Comparison of ENCODE assay signal across 16 cellular contexts in genomic region chr14:58566979-58567378, GRCh38.
"Had no signal": no experiment of that assay in that cellular context is flagged by ENCODE, and none has a peak within 500 bp of the region (broad histone marks: within the 10 kb centered on the region; RNA-seq: fewer than 3 reads in every experiment).

No MANE protein-coding gene starts in this region.

- FAIRE-seq: endometrium, frontal cortex, islet of Langerhans had no signal

- H3K4me1 ChIP-seq: heart right ventricle, right atrium auricular region had no signal

- H3K36me3 ChIP-seq: heart right ventricle, right atrium auricular region, sigmoid colon had no signal

- H3K27me3 ChIP-seq: heart right ventricle, right atrium auricular region, sigmoid colon had no signal

- ATAC-seq: esophagus mucosa, heart right ventricle, left lobe of liver, natural killer cell had no signal

- H3K27ac ChIP-seq: heart right ventricle, right atrium auricular region, skin epidermis had no signal

- H3K9me3 ChIP-seq: heart right ventricle, right atrium auricular region, sigmoid colon had no signal

- DNase-seq: effector memory CD4-positive, alpha-beta T cell; heart right ventricle; hypothalamus; kidney glomerular epithelial cell; natural killer cell; sigmoid colon; stimulated activated CD4-positive, alpha-beta T cell treated with anti-CD3 and anti-CD28 coated beads, Interleukin-12 subunit alpha, Interleukin-12 subunit beta, amount 100 ng/mL, for 4 hours; stimulated activated naive CD4-positive, alpha-beta T cell treated with Interleukin-2 at 50 U/mL for 16 hours; trophoblast cell had no signal

- H3K4me3 ChIP-seq: heart right ventricle, right atrium auricular region, sigmoid colon, skin epidermis had no signal
